In genomic region chr2:25690058-25690457, GRCh38 we compare ENCODE assay signal across 17 cellular contexts. TPM values are rescaled to one million over a fixed set of nuclear protein-coding genes. Genes with fewer than 3 reads are reported as not detected.
DNase-seq lines count a peak whose midpoint lies in the region; ATAC-seq and TF ChIP-seq lines count a peak whose summit lies in the region.
"Had no signal": no experiment of that assay in that cellular context is flagged by ENCODE, and none has a peak within 500 bp of the region (broad histone marks: within the 10 kb centered on the region; RNA-seq: fewer than 3 reads in every experiment).

No MANE protein-coding gene starts in this region.

- no peaks in the 10 kb centered on the region for H3K36me3 Mint-ChIP-seq in naive thymus-derived CD8-positive, alpha-beta T cell
- H3K36me3 Mint-ChIP-seq: activated CD8-positive, alpha-beta memory T cell treated with anti-CD3 and anti-CD28 coated beads, Interleukin-2, amount 10 ng/mL, durations not matched to agents 7 days and 5 days; activated naive CD4-positive, alpha-beta T cell treated with anti-CD3 and anti-CD28 coated beads, Interleukin-2, amount 50 U/mL, for 24 hours had no signal

- DNase-seq in activated CD8-positive, alpha-beta memory T cell treated with anti-CD3 and anti-CD28 coated beads, Interleukin-2, amount 50 U/mL, for 48 hours = peak; percentile 40
- DNase-seq in activated CD8-positive, alpha-beta memory T cell treated with anti-CD3 and anti-CD28 coated beads, Interleukin-2, amount 50 U/mL, for 4 hours = no peak
- peak; percentile 56 for DNase-seq in PC-3
- DNase-seq in foreskin fibroblast = peak; percentile 38 to 60
- no peak for DNase-seq in upper lobe of right lung
- DNase-seq in retina = no peak
- DNase-seq in naive thymus-derived CD8-positive, alpha-beta T cell = no peak
- DNase-seq: left cardiac atrium, NCI-H187 treated with DMSO at 0.1 percent for 48 hours, NCI-H82, posterior cingulate gyrus, SHP77, thyroid gland had no signal

- H3K9me3 ChIP-seq in PC-3 (ENCODE audit: low read length) = no peaks in the 10 kb centered on the region
- no peaks in the 10 kb centered on the region for H3K9me3 ChIP-seq in upper lobe of right lung
- H3K9me3 ChIP-seq: thyroid gland had no signal

- H3K9me2 ChIP-seq in PC-3 (replicated peaks; ENCODE audit: low read length) = no peaks in the 10 kb centered on the region

- no peak overlapping the region for H3K9ac ChIP-seq in PC-3 (ENCODE audit: low read length)
- H3K9ac ChIP-seq: KMS-11 had no signal

- H4K20me1 ChIP-seq in PC-3 (ENCODE audit: low read length) = no peaks in the 10 kb centered on the region

- no peaks in the 10 kb centered on the region for H3K79me2 ChIP-seq in PC-3 (ENCODE audit: low read length)

- H3K4me2 ChIP-seq in PC-3 (ENCODE audit: low read length) = no peak overlapping the region
- H3K4me2 ChIP-seq: KMS-11 had no signal

- POLR2A ChIA-PET in PC-3 (lab: Charles Lee; ENCODE audit: unreplicated experiment) = no interaction called here
- POLR2A ChIA-PET in naive thymus-derived CD8-positive, alpha-beta T cell (lab: Charles Lee) = no interaction called here

- H3K4me3 Mint-ChIP-seq in naive thymus-derived CD8-positive, alpha-beta T cell = no peak overlapping the region
- H3K4me3 Mint-ChIP-seq: activated CD8-positive, alpha-beta memory T cell treated with anti-CD3 and anti-CD28 coated beads, Interleukin-2, amount 10 ng/mL, durations not matched to agents 7 days and 5 days; activated naive CD4-positive, alpha-beta T cell treated with anti-CD3 and anti-CD28 coated beads, Interleukin-2, amount 50 U/mL, for 24 hours had no signal

- BruUV-seq in PC-3 (replicated peaks; lab: Mats Ljungman, UMichigan) = no TSS peak

- H3K4me1 ChIP-seq in PC-3 (ENCODE audit: insufficient read depth, low read length) (no peaks in the 10 kb centered on the region; the same call in 1 of the 2 replicates), upper lobe of right lung (no peaks in the 10 kb centered on the region)
- H3K4me1 ChIP-seq: thyroid gland had no signal

- H3K27ac ChIP-seq in PC-3 (ENCODE audit: low read length) (no peak overlapping the region), upper lobe of right lung (no peak overlapping the region)
- H3K27ac ChIP-seq: KMS-11, thyroid gland had no signal

- ATAC-seq in PC-3 (peak; percentile 45), upper lobe of right lung (peak; percentile 46), GM21360 (IDR thresholded peaks at IDR 0.05; ENCODE audit: unreplicated experiment) (no peak)
- ATAC-seq in naive thymus-derived CD8-positive, alpha-beta T cell = no peak
- ATAC-seq: activated CD8-positive, alpha-beta memory T cell treated with anti-CD3 and anti-CD28 coated beads, Interleukin-2, amount 10 ng/mL, durations not matched to agents 7 days and 5 days; left cardiac atrium had no signal

- H3K36me3 ChIP-seq in PC-3 (ENCODE audit: low read depth, low read length) (no peaks in the 10 kb centered on the region), upper lobe of right lung (no peaks in the 10 kb centered on the region)
- H3K36me3 ChIP-seq: thyroid gland had no signal

- CTCF ChIA-PET in PC-3 (lab: Charles Lee) = no interaction called here

- H2AFZ ChIP-seq in PC-3 (ENCODE audit: low read length) = no peak overlapping the region

- H3K27ac Mint-ChIP-seq in naive thymus-derived CD8-positive, alpha-beta T cell = no peak overlapping the region
- H3K27ac Mint-ChIP-seq: activated CD8-positive, alpha-beta memory T cell treated with anti-CD3 and anti-CD28 coated beads, Interleukin-2, amount 10 ng/mL, durations not matched to agents 7 days and 5 days; activated naive CD4-positive, alpha-beta T cell treated with anti-CD3 and anti-CD28 coated beads, Interleukin-2, amount 50 U/mL, for 24 hours had no signal

- intact Hi-C loops in PC-3 (cut with micrococcal nuclease) = no loop called here
- intact Hi-C loops in upper lobe of right lung (cut with DNase I) = no loop called here

- H3K27me3 ChIP-seq in PC-3 (ENCODE audit: low read length) (no peaks in the 10 kb centered on the region), upper lobe of right lung (no peaks in the 10 kb centered on the region)
- H3K27me3 ChIP-seq: thyroid gland had no signal

- H3K27me3 Mint-ChIP-seq in naive thymus-derived CD8-positive, alpha-beta T cell = peaks cover 0 to 3% (median 0%) of the 10 kb centered on the region in 5 donors
- H3K27me3 Mint-ChIP-seq: activated CD8-positive, alpha-beta memory T cell treated with anti-CD3 and anti-CD28 coated beads, Interleukin-2, amount 10 ng/mL, durations not matched to agents 7 days and 5 days; activated naive CD4-positive, alpha-beta T cell treated with anti-CD3 and anti-CD28 coated beads, Interleukin-2, amount 50 U/mL, for 24 hours had no signal

- no peaks in the 10 kb centered on the region for H3K4me1 Mint-ChIP-seq in naive thymus-derived CD8-positive, alpha-beta T cell
- H3K4me1 Mint-ChIP-seq: activated CD8-positive, alpha-beta memory T cell treated with anti-CD3 and anti-CD28 coated beads, Interleukin-2, amount 10 ng/mL, durations not matched to agents 7 days and 5 days; activated naive CD4-positive, alpha-beta T cell treated with anti-CD3 and anti-CD28 coated beads, Interleukin-2, amount 50 U/mL, for 24 hours had no signal

- H3F3A ChIP-seq in PC-3 (ENCODE audit: low read length, unreplicated experiment) = no peaks in the 10 kb centered on the region

- no peak for TF ChIP-seq CTCF in PC-3 (conservative IDR thresholded peaks at IDR 0.05; ENCODE audit: low read depth, low read length)
- no peak for TF ChIP-seq CTCF in foreskin fibroblast (IDR thresholded peaks at IDR 0.05; ENCODE audit: low read depth, low read length)
- TF ChIP-seq CTCF in upper lobe of right lung (IDR thresholded peaks at IDR 0.05) = no peak

- no peaks in the 10 kb centered on the region for H3K9me3 Mint-ChIP-seq in naive thymus-derived CD8-positive, alpha-beta T cell
- H3K9me3 Mint-ChIP-seq: activated naive CD4-positive, alpha-beta T cell treated with anti-CD3 and anti-CD28 coated beads, Interleukin-2, amount 50 U/mL, for 24 hours had no signal

- H3K4me3 ChIP-seq in PC-3 (ENCODE audit: low read length) = no peak overlapping the region
- H3K4me3 ChIP-seq in foreskin fibroblast (ENCODE audit: low read depth in 1 of 2, low read length in 2 of 2) = no peak overlapping the region
- no peak overlapping the region for H3K4me3 ChIP-seq in upper lobe of right lung
- H3K4me3 ChIP-seq: thyroid gland had no signal

RNA-seq across cellular contexts. Expression of gene DTNB, which starts 16.7 kb away (rescaled TPM):
- total RNA-seq in PC-3 (2014; rRNA removed) (23.1 and 23.6 TPM in 2 replicates), upper lobe of right lung (18.1 TPM)
- 10 to 100 TPM; 31.5 to 41.5 TPM for total RNA-seq in naive thymus-derived CD8-positive, alpha-beta T cell
- polyA plus RNA-seq in naive thymus-derived CD8-positive, alpha-beta T cell = 10 to 100 TPM; 16.3 to 18.4 (median 17.7) TPM

Comparison
In these comparisons a context has a peak if more than half of its experiments do, and no peak if none do; other contexts are left out.
1. DNase-seq: peak in activated CD8-positive, alpha-beta memory T cell treated with anti-CD3 and anti-CD28 coated beads, Interleukin-2, amount 50 U/mL, for 48 hours (single experiment), PC-3 (single experiment) and foreskin fibroblast (2 of 2); none in activated CD8-positive, alpha-beta memory T cell treated with anti-CD3 and anti-CD28 coated beads, Interleukin-2, amount 50 U/mL, for 4 hours (single experiment), upper lobe of right lung (single experiment), retina (single experiment) and naive thymus-derived CD8-positive, alpha-beta T cell (0 of 10).
2. ATAC-seq: peak in PC-3 (single experiment) and upper lobe of right lung (single experiment); none in naive thymus-derived CD8-positive, alpha-beta T cell (0 of 2) and GM21360 (single experiment).